1 cellular context compared by ENCODE assay signal in the genomic region with DNA sequence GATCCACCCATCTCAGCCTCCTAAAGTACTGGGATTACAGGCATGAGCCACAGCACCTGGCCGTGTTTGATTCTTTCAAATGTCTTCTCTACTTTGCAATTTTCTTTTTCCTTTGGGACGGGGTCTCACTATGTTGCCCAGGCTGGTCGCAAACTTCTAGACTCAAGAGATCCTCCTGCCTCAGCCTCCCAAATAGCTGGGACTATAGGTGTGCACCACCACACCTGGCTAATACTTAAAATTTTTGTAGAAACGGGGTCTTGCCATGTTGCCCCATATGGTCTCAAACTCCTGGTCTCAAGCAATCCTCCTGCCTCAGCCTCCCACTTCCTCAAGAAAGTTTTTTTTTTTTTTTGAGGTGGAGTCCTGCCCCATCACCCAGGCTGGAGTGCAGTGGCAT.
TF ChIP-seq lines count a peak whose summit lies in the region.

No MANE protein-coding gene starts in this region.

TF ChIP-seq in HCT116, 20 proteins besides CTCF, POLR2A, EP300 and RAD21:
- TF ChIP-seq ELF1 (IDR thresholded peaks at IDR 0.05; ENCODE audit: borderline replicate concordance, low read depth) (no peak), EGR1 (IDR thresholded peaks at IDR 0.05; ENCODE audit: low read depth) (no peak), CBX3 (IDR thresholded peaks at IDR 0.05; ENCODE audit: low read depth) (no peak), POLR2AphosphoS5 (IDR thresholded peaks at IDR 0.05; ENCODE audit: low read depth, low read length) (no peak), MAX (IDR thresholded peaks at IDR 0.05) (no peak)
- TF ChIP-seq, protein P1, sequence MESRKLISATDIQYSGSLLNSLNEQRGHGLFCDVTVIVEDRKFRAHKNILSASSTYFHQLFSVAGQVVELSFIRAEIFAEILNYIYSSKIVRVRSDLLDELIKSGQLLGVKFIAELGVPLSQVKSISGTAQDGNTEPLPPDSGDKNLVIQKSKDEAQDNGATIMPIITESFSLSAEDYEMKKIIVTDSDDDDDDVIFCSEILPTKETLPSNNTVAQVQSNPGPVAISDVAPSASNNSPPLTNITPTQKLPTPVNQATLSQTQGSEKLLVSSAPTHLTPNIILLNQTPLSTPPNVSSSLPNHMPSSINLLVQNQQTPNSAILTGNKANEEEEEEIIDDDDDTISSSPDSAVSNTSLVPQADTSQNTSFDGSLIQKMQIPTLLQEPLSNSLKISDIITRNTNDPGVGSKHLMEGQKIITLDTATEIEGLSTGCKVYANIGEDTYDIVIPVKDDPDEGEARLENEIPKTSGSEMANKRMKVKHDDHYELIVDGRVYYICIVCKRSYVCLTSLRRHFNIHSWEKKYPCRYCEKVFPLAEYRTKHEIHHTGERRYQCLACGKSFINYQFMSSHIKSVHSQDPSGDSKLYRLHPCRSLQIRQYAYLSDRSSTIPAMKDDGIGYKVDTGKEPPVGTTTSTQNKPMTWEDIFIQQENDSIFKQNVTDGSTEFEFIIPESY (IDR thresholded peaks at IDR 0.05; ENCODE audit: extremely low read depth, insufficient replicate concordance, low read length), result no peak
- TF ChIP-seq, protein P2, sequence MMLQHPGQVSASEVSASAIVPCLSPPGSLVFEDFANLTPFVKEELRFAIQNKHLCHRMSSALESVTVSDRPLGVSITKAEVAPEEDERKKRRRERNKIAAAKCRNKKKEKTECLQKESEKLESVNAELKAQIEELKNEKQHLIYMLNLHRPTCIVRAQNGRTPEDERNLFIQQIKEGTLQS (IDR thresholded peaks at IDR 0.05), result no peak
